Comparison of ENCODE assay signal across 8 cellular contexts in the genomic region with DNA sequence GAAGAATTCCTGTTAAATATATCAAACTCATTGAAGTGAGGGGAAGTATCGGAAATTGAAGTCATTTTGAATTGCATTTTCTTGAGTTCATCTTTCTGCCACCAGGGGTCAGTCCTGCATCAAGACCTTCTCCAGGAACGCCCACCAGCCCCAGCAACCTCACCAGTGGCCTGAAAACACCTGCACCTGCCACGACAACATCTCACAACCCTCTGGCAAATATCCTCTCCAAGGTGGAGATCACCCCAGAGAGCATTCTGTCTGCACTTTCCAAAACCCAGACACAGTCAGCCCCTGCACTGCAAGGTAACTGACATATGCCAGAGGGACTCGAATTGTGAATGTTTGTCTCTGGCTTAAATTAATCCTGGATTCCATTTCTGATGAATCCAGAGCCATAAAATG. TPM values are rescaled to one million over a fixed set of nuclear protein-coding genes. Genes with fewer than 3 reads are reported as not detected.
DNase-seq lines count a peak whose midpoint lies in the region; ATAC-seq and TF ChIP-seq lines count a peak whose summit lies in the region.

No MANE protein-coding gene starts in this region.

- TF ChIP-seq CTCF in spleen (IDR thresholded peaks at IDR 0.05 in 8 of 11, conservative IDR thresholded peaks at IDR 0.05 in 3 of 11), result peak; percentile 54 to 82 (median 74)

- H3K36me3 ChIP-seq in spleen, result peaks cover 3 to 98% (median 64%) of the 10 kb centered on the region in 6 donors

- no peaks in the 10 kb centered on the region for H3K9me3 ChIP-seq in spleen

- H3K9me3 Mint-ChIP-seq in activated naive CD8-positive, alpha-beta T cell treated with anti-CD3 and anti-CD28 coated beads, Interleukin-2, amount 50 U/mL, for 24 hours, result no peaks in the 10 kb centered on the region

- peak; percentile 49 for ATAC-seq in activated naive CD8-positive, alpha-beta T cell treated with anti-CD3 and anti-CD28 coated beads, Interleukin-2, amount 50 U/mL, for 24 hours
- ATAC-seq in HG03571 (IDR thresholded peaks at IDR 0.05; ENCODE audit: unreplicated experiment) (no peak), HG03097 (IDR thresholded peaks at IDR 0.05; ENCODE audit: low FRiP score, unreplicated experiment) (no peak)

- no peak overlapping the region for H3K27ac ChIP-seq in spleen

- H3K36me3 Mint-ChIP-seq in activated naive CD8-positive, alpha-beta T cell treated with anti-CD3 and anti-CD28 coated beads, Interleukin-2, amount 50 U/mL, for 24 hours (ENCODE audit: low read depth), result peaks cover 14% of the 10 kb centered on the region

- TF ChIP-seq POLR2A in spleen (IDR thresholded peaks at IDR 0.05), result no peak

- WGBS in spleen, 5 donors, result 36 to 49% (median 47%) methylated on average over 4 of the region's 4 CpGs

- H3K4me3 ChIP-seq in spleen, result no peak overlapping the region

- no peak overlapping the region for H3K4me3 Mint-ChIP-seq in activated naive CD8-positive, alpha-beta T cell treated with anti-CD3 and anti-CD28 coated beads, Interleukin-2, amount 50 U/mL, for 24 hours

- H3K4me1 ChIP-seq in spleen, result peaks cover 0 to 5% (median 2%) of the 10 kb centered on the region in 6 donors

- DNase-seq in GM04504 (ENCODE audit: low read depth), result peak; percentile 18
- DNase-seq in NCI-H128 (lab: John Stamatoyannopoulos, UW; ENCODE audit: unreplicated experiment), result peak; percentile 23
- peak; percentile 36 to 71 (median 54) for DNase-seq in T-helper 1 cell
- DNase-seq in activated naive CD8-positive, alpha-beta T cell treated with anti-CD3 and anti-CD28 coated beads, Interleukin-2, amount 50 U/mL, for 24 hours, result peak; percentile 79
- DNase-seq in hepatic stellate cell (ENCODE audit: low spot score), result peak; percentile 60
- DNase-seq in spleen, result peak; percentile 82

- H3K27me3 ChIP-seq in spleen (replicated peaks in 1 of 7), result no peaks in the 10 kb centered on the region

- intact Hi-C loops in spleen (cut with DNase I; ENCODE audit: low total_unique reads), result loop anchor here (5.0 kb wide), 1 partner anchor 68 kb away; no protein-coding TSS in a partner anchor

- peaks cover 3% of the 10 kb centered on the region for H3K4me1 Mint-ChIP-seq in activated naive CD8-positive, alpha-beta T cell treated with anti-CD3 and anti-CD28 coated beads, Interleukin-2, amount 50 U/mL, for 24 hours

- H3K27ac Mint-ChIP-seq in activated naive CD8-positive, alpha-beta T cell treated with anti-CD3 and anti-CD28 coated beads, Interleukin-2, amount 50 U/mL, for 24 hours, result no peak overlapping the region

- no peaks in the 10 kb centered on the region for H3K27me3 Mint-ChIP-seq in activated naive CD8-positive, alpha-beta T cell treated with anti-CD3 and anti-CD28 coated beads, Interleukin-2, amount 50 U/mL, for 24 hours

RNA-seq across cellular contexts. Expression of a gene that starts 22.8 kb away (rescaled TPM):
- total RNA-seq in spleen, result 10 to 100 TPM; 14.6 to 30.4 (median 23.5) TPM
- polyA plus RNA-seq in spleen, result 10 to 100 TPM; 18.7 to 19.4 (median 18.9) TPM

RNA-seq across cellular contexts. Expression of a gene that starts 43.5 kb away (rescaled TPM):
- total RNA-seq in spleen, result 10 to 100 TPM in 5 of 7 donors, 1 to 10 TPM in 2; 6.6 to 16.5 (median 13.6) TPM
- 1 to 10 TPM; 2.7 to 6.8 (median 6.4) TPM for polyA plus RNA-seq in spleen

RNA-seq across cellular contexts. Expression of a gene that starts 51.1 kb away (rescaled TPM):
- 1 to 10 TPM in 1 of 7 donors, under 1 TPM in 1, not detected in 5; 0.97 to 1.9 TPM for total RNA-seq in spleen
- under 1 TPM in 2 of 3 donors, not detected in 1; 0.20 to 0.29 TPM for polyA plus RNA-seq in spleen

Comparison
In these comparisons a context has a peak if more than half of its experiments do, and no peak if none do; other contexts are left out.
1. DNase-seq: peak in every context shown above with its lines; median percentile 82 in spleen; 79 in activated naive CD8-positive, alpha-beta T cell treated with anti-CD3 and anti-CD28 coated beads, Interleukin-2, amount 50 U/mL, for 24 hours; 60 in hepatic stellate cell; 54 in T-helper 1 cell; 23 in NCI-H128; 18 in GM04504.